17 cellular contexts compared by ENCODE assay signal in the genomic region with DNA sequence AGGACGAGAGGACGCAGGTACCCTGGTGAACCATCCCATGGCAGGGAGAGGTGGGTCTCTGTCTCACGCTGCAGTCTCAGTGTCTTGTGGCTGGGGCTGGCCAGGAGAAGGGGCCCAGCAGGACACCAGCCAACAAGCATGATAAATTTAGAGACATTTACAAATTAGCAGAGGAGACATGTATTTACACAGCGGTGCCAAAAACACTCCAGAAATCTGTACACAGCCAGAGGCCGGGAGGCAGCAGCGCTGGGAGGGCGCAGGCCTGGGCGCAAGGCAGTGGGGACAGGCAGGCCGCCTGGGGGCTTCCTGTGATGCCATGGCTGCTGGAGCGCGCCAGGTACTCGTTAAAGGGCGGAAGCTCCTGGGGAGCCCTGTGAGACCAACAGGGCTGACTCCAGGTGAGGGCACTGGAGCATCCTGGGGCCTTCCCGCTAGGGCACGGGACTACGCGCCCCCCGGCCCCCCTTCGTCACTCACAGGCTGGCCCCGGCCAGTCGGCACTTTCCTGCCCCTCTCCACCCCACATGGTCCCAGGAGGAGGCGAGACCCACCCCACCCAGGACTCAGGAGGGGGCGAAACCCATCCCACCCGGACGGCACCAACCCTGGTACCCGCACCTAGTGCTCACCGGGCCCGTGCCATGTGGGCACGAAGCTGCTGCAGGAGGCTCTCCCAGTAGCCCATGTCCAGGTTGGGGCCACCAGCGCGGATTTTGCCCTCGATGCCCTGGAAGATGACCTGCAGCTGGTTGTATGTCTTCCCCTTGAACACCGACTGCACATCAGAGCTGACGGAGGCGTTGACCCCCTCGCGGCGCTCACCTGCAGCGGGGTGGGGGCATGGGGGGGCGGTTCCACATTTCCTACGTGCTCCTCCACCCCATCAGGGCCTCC. TPM values are rescaled to one million over a fixed set of nuclear protein-coding genes. Genes with fewer than 3 reads are reported as not detected.
"Had no signal": no experiment of that assay in that cellular context is flagged by ENCODE, and none has a peak within 500 bp of the region (broad histone marks: within the 10 kb centered on the region; RNA-seq: fewer than 3 reads in every experiment).

No MANE protein-coding gene starts in this region.

- H3K36me3 Mint-ChIP-seq: neural progenitor cell had no signal

- H3K27me3 Mint-ChIP-seq: activated naive CD8-positive, alpha-beta T cell treated with anti-CD3 and anti-CD28 coated beads, Interleukin-2, amount 10 ng/mL, durations not matched to agents 7 days and 5 days; stimulated activated memory B cell treated with anti-CD40 and anti-IgM and Interleukin-4, amounts not matched to agents 10 μg/mL and 1 μg/mL and 100 μg/mL, for 72 hours had no signal

- H3K27ac Mint-ChIP-seq: activated naive CD8-positive, alpha-beta T cell treated with anti-CD3 and anti-CD28 coated beads, Interleukin-2, amount 10 ng/mL, durations not matched to agents 7 days and 5 days; activated T-helper 1 cell treated with anti-CD3 and anti-CD28 coated beads, Interleukin-12 subunit alpha, Interleukin-12 subunit beta, Interleukin-2, Interleukin-4 antibody, amounts not matched to agents 30 ng/mL and 10 ng/mL and 1 ng/mL, durations not matched to agents 14 hours and 24 hours and 36 hours; immature natural killer cell; mesothelial cell of epicardium; neural progenitor cell; stimulated activated memory B cell treated with anti-CD40 and anti-IgM and Interleukin-4, amounts not matched to agents 10 μg/mL and 1 μg/mL and 100 μg/mL, for 72 hours had no signal

- DNase-seq: activated naive CD4-positive, alpha-beta T cell; activated naive CD8-positive, alpha-beta T cell treated with anti-CD3 and anti-CD28 coated beads, Interleukin-2, amount 10 ng/mL, durations not matched to agents 7 days and 5 days; brain microvascular endothelial cell; cortex of kidney; effector CD8-positive, alpha-beta T cell; foreskin melanocyte; immature natural killer cell; left cardiac atrium; stimulated activated CD4-positive, alpha-beta T cell treated with anti-CD3 and anti-CD28 coated beads, Interleukin-2, amount 100 ng/mL, for 48 hours; substantia nigra; uterus had no signal

- ATAC-seq: heart left ventricle; left cardiac atrium; stimulated activated memory B cell treated with anti-CD40 and anti-IgM and Interleukin-4, amounts not matched to agents 10 μg/mL and 1 μg/mL and 100 μg/mL, for 72 hours had no signal

- H3K4me1 Mint-ChIP-seq: mesothelial cell of epicardium, neural progenitor cell had no signal

- H3K4me3 Mint-ChIP-seq: activated naive CD8-positive, alpha-beta T cell treated with anti-CD3 and anti-CD28 coated beads, Interleukin-2, amount 10 ng/mL, durations not matched to agents 7 days and 5 days; activated T-helper 1 cell treated with anti-CD3 and anti-CD28 coated beads, Interleukin-12 subunit alpha, Interleukin-12 subunit beta, Interleukin-2, Interleukin-4 antibody, amounts not matched to agents 30 ng/mL and 10 ng/mL and 1 ng/mL, durations not matched to agents 14 hours and 24 hours and 36 hours; immature natural killer cell; mesothelial cell of epicardium; neural progenitor cell; stimulated activated memory B cell treated with anti-CD40 and anti-IgM and Interleukin-4, amounts not matched to agents 10 μg/mL and 1 μg/mL and 100 μg/mL, for 72 hours had no signal

- H3K9me3 Mint-ChIP-seq: activated naive CD8-positive, alpha-beta T cell treated with anti-CD3 and anti-CD28 coated beads, Interleukin-2, amount 10 ng/mL, durations not matched to agents 7 days and 5 days; activated T-helper 1 cell treated with anti-CD3 and anti-CD28 coated beads, Interleukin-12 subunit alpha, Interleukin-12 subunit beta, Interleukin-2, Interleukin-4 antibody, amounts not matched to agents 30 ng/mL and 10 ng/mL and 1 ng/mL, durations not matched to agents 14 hours and 24 hours and 36 hours; immature natural killer cell; mesothelial cell of epicardium; neural progenitor cell; stimulated activated memory B cell treated with anti-CD40 and anti-IgM and Interleukin-4, amounts not matched to agents 10 μg/mL and 1 μg/mL and 100 μg/mL, for 72 hours had no signal

RNA-seq across cellular contexts. Expression of a gene that starts 28.7 kb away (rescaled TPM):
- total RNA-seq: renal cortical epithelial cell had no signal
